16 cellular contexts compared by ENCODE assay signal in genomic region chr5:143576721-143577484, GRCh38.
DNase-seq lines count a peak whose midpoint lies in the region; ATAC-seq and TF ChIP-seq lines count a peak whose summit lies in the region.
"Had no signal": no experiment of that assay in that cellular context is flagged by ENCODE, and none has a peak within 500 bp of the region (broad histone marks: within the 10 kb centered on the region; RNA-seq: fewer than 3 reads in every experiment).

No MANE protein-coding gene starts in this region.

- DNase-seq in Caki2 (ENCODE audit: low read depth) (peak; percentile 26), MG63 (peak; percentile 14), dedifferentiated amniotic fluid mesenchymal stem cell (ENCODE audit: extremely low spot score) (peak; percentile 52), anterior cingulate cortex (lab: John Stamatoyannopoulos, UW) (no peak), DMS153 (lab: John Stamatoyannopoulos, UW) (no peak)
- DNase-seq: activated CD4-positive, alpha-beta memory T cell treated with anti-CD3 and anti-CD28 coated beads for 36 hours; activated gamma-delta T cell; CD4-positive, alpha-beta T cell; erythroblast; sigmoid colon; stomach had no signal

- no peaks in the 10 kb centered on the region for H3K36me3 Mint-ChIP-seq in nephron (ENCODE audit: low read depth)
- H3K36me3 Mint-ChIP-seq: activated CD4-positive, alpha-beta memory T cell treated with anti-CD3 and anti-CD28 coated beads for 36 hours had no signal

- ATAC-seq in GM21786 (IDR thresholded peaks at IDR 0.05; ENCODE audit: unreplicated experiment) (no peak), HG02798 (IDR thresholded peaks at IDR 0.05; ENCODE audit: poor library complexity, unreplicated experiment) (no peak)

- H3K27me3 Mint-ChIP-seq in nephron (ENCODE audit: low read depth) = no peaks in the 10 kb centered on the region
- H3K27me3 Mint-ChIP-seq: activated CD4-positive, alpha-beta memory T cell treated with anti-CD3 and anti-CD28 coated beads for 36 hours; CD4-positive, alpha-beta T cell; central memory CD8-positive, alpha-beta T cell had no signal

- H3K36me3 ChIP-seq in MG63 = no peaks in the 10 kb centered on the region
- H3K36me3 ChIP-seq: sigmoid colon, stomach had no signal

- no peak for TF ChIP-seq CTCF in nephron (IDR thresholded peaks at IDR 0.05; ENCODE audit: unreplicated experiment in 3 of 3)

- H3K4me3 Mint-ChIP-seq in nephron = peak overlapping the region in 2 of 3 experiments; percentile 4 to 6
- H3K4me3 Mint-ChIP-seq: activated CD4-positive, alpha-beta memory T cell treated with anti-CD3 and anti-CD28 coated beads for 36 hours; CD4-positive, alpha-beta T cell; central memory CD8-positive, alpha-beta T cell had no signal

- no peaks in the 10 kb centered on the region for H3K27me3 ChIP-seq in MG63
- H3K27me3 ChIP-seq: sigmoid colon, stomach had no signal

- no peaks in the 10 kb centered on the region for H3K9me3 ChIP-seq in MG63
- H3K9me3 ChIP-seq: sigmoid colon, stomach had no signal

- H3K27ac Mint-ChIP-seq in nephron = peak overlapping the region; percentile 76 to 90 (median 76)
- H3K27ac Mint-ChIP-seq: activated CD4-positive, alpha-beta memory T cell treated with anti-CD3 and anti-CD28 coated beads for 36 hours; CD4-positive, alpha-beta T cell had no signal

- peaks cover 32% of the 10 kb centered on the region for H3K4me1 Mint-ChIP-seq in nephron
- H3K4me1 Mint-ChIP-seq: central memory CD8-positive, alpha-beta T cell had no signal

- H3K9me3 Mint-ChIP-seq in nephron = peaks cover 2% of the 10 kb centered on the region
- H3K9me3 Mint-ChIP-seq: activated CD4-positive, alpha-beta memory T cell treated with anti-CD3 and anti-CD28 coated beads for 36 hours; CD4-positive, alpha-beta T cell had no signal

- H3K4me3 ChIP-seq in MG63 = no peak overlapping the region
- H3K4me3 ChIP-seq: PC-9, sigmoid colon, stomach had no signal

- in situ Hi-C loops in Caki2 (cut with HindIII; ENCODE audit: low pct_unique_long_range_greater_than_20kb, low sequenced_read_pairs) = no loop called here

Comparison
In these comparisons a context has a peak if more than half of its experiments do, and no peak if none do; other contexts are left out.
1. DNase-seq: peak in Caki2 (single experiment), MG63 (single experiment) and dedifferentiated amniotic fluid mesenchymal stem cell (single experiment); none in anterior cingulate cortex (0 of 58) and DMS153 (single experiment).